ENCODE assay signal across 25 cellular contexts in genomic region chr12:102407776-102408486, GRCh38.
A peak's percentile ranks its signal among the peaks of the same experiment; 100 is the strongest.
DNase-seq lines count a peak whose midpoint lies in the region; ATAC-seq, FAIRE-seq and TF ChIP-seq lines count a peak whose summit lies in the region.
"Had no signal": no experiment of that assay in that cellular context is flagged by ENCODE, and none has a peak within 500 bp of the region (broad histone marks: within the 10 kb centered on the region; RNA-seq: fewer than 3 reads in every experiment).

No MANE protein-coding gene starts in this region.

- H3K4me3 ChIP-seq in adipocyte (ENCODE audit: low read length): no peak overlapping the region
- no peak overlapping the region for H3K4me3 ChIP-seq in MM.1S (ENCODE audit: low read length)
- H3K4me3 ChIP-seq: A549, BLaER1, hepatocyte had no signal

- no peaks in the 10 kb centered on the region for H3K9me2 ChIP-seq in MM.1S (replicated peaks; ENCODE audit: insufficient read depth, low read length)

- no peak overlapping the region for H3K4me2 ChIP-seq in MM.1S (ENCODE audit: low read depth, low read length)
- H3K4me2 ChIP-seq: A549, BLaER1, hepatocyte had no signal

- no peaks in the 10 kb centered on the region for H3K27me3 ChIP-seq in adipocyte (replicated peaks; ENCODE audit: control insufficient read depth, insufficient read depth, low read length)
- no peaks in the 10 kb centered on the region for H3K27me3 ChIP-seq in MM.1S (replicated peaks; ENCODE audit: insufficient read depth, low read length)
- H3K27me3 ChIP-seq: BLaER1, foreskin keratinocyte, hepatocyte had no signal

- H2AFZ ChIP-seq in MM.1S (ENCODE audit: low read length): no peak overlapping the region
- H2AFZ ChIP-seq: hepatocyte had no signal

- H3K4me3 Mint-ChIP-seq in stimulated activated naive CD8-positive, alpha-beta T cell treated with anti-CD3 and anti-CD28 coated beads, Interleukin-15, Interleukin-2, amounts not matched to agents 100 ng/mL and 50 ng/mL, for 24 hours: no peak overlapping the region
- no peak overlapping the region for H3K4me3 Mint-ChIP-seq in activated naive CD8-positive, alpha-beta T cell treated with anti-CD3 and anti-CD28 coated beads for 36 hours
- H3K4me3 Mint-ChIP-seq: H9, immature natural killer cell, neural crest cell had no signal

- H3F3A ChIP-seq in MM.1S (ENCODE audit: insufficient read depth, low read length): no peaks in the 10 kb centered on the region

- FAIRE-seq in RCC 7860 (lab: Jason Lieb, UNC): no peak
- FAIRE-seq: A549 had no signal

- H3K9ac ChIP-seq in adipocyte (ENCODE audit: low read length) (no peak overlapping the region), MM.1S (ENCODE audit: low read length) (no peak overlapping the region)
- H3K9ac ChIP-seq: BLaER1 had no signal

- H3K4me1 Mint-ChIP-seq in stimulated activated naive CD8-positive, alpha-beta T cell treated with anti-CD3 and anti-CD28 coated beads, Interleukin-15, Interleukin-2, amounts not matched to agents 100 ng/mL and 50 ng/mL, for 24 hours (ENCODE audit: low read depth): peaks cover 22% of the 10 kb centered on the region
- peaks cover 8% of the 10 kb centered on the region for H3K4me1 Mint-ChIP-seq in activated naive CD8-positive, alpha-beta T cell treated with anti-CD3 and anti-CD28 coated beads for 36 hours
- H3K4me1 Mint-ChIP-seq: immature natural killer cell had no signal

- no peak for DNase-seq in stimulated activated naive CD8-positive, alpha-beta T cell treated with anti-CD3 and anti-CD28 coated beads, Interleukin-15, Interleukin-2, amounts not matched to agents 100 U/mL and 50 U/mL, for 24 hours
- DNase-seq in adipocyte (ENCODE audit: low read depth): peak; percentile 13
- DNase-seq in kidney tubule cell (ENCODE audit: low spot score): peak; percentile 64
- DNase-seq in MM.1S: no peak
- DNase-seq in RCC 7860 (ENCODE audit: low spot score): no peak
- no peak for DNase-seq in activated naive CD8-positive, alpha-beta T cell treated with anti-CD3 and anti-CD28 coated beads for 36 hours
- DNase-seq: activated CD4-positive, alpha-beta T cell treated with anti-CD3 and anti-CD28 coated beads for 48 hours; activated naive CD4-positive, alpha-beta T cell treated with anti-CD3 and anti-CD28 coated beads, Interleukin-2, amount 50 U/mL, for 16 hours; aorta; Caco-2; DND-41; H9; immature natural killer cell; NCI-H1092 treated with DMSO at 0.1 percent for 48 hours; NCI-H2029; NCI-H82; T-helper 2 cell had no signal

- no peaks in the 10 kb centered on the region for H3K36me3 Mint-ChIP-seq in stimulated activated naive CD8-positive, alpha-beta T cell treated with anti-CD3 and anti-CD28 coated beads, Interleukin-15, Interleukin-2, amounts not matched to agents 100 ng/mL and 50 ng/mL, for 24 hours (ENCODE audit: low read depth)
- no peaks in the 10 kb centered on the region for H3K36me3 Mint-ChIP-seq in activated naive CD8-positive, alpha-beta T cell treated with anti-CD3 and anti-CD28 coated beads for 36 hours
- H3K36me3 Mint-ChIP-seq: immature natural killer cell had no signal

- H3K9me3 ChIP-seq in adipocyte (ENCODE audit: control insufficient read depth, low read length) (no peaks in the 10 kb centered on the region), MM.1S (replicated peaks; ENCODE audit: insufficient read depth, low read length) (no peaks in the 10 kb centered on the region)
- H3K9me3 ChIP-seq: A549, BLaER1, Caco-2 had no signal

- no peak overlapping the region for H3K27ac ChIP-seq in MM.1S (ENCODE audit: low read length)
- H3K27ac ChIP-seq: A549, BLaER1, foreskin keratinocyte, hepatocyte had no signal

- H3K9me3 Mint-ChIP-seq in stimulated activated naive CD8-positive, alpha-beta T cell treated with anti-CD3 and anti-CD28 coated beads, Interleukin-15, Interleukin-2, amounts not matched to agents 100 ng/mL and 50 ng/mL, for 24 hours: no peaks in the 10 kb centered on the region
- H3K9me3 Mint-ChIP-seq in activated naive CD8-positive, alpha-beta T cell treated with anti-CD3 and anti-CD28 coated beads for 36 hours: no peaks in the 10 kb centered on the region
- H3K9me3 Mint-ChIP-seq: H9, neural crest cell had no signal

- TF ChIP-seq CTCF in MM.1S (IDR thresholded peaks at IDR 0.05; ENCODE audit: low read length): no peak

- H3K36me3 ChIP-seq in adipocyte (ENCODE audit: control insufficient read depth, insufficient read depth, low read length, severe bottlenecking) (peaks cover 4% of the 10 kb centered on the region), MM.1S (replicated peaks; ENCODE audit: insufficient read depth, low read length) (no peaks in the 10 kb centered on the region)
- H3K36me3 ChIP-seq: BLaER1 had no signal

- peak overlapping the region; percentile 71 for H3K27ac Mint-ChIP-seq in stimulated activated naive CD8-positive, alpha-beta T cell treated with anti-CD3 and anti-CD28 coated beads, Interleukin-15, Interleukin-2, amounts not matched to agents 100 ng/mL and 50 ng/mL, for 24 hours
- no peak overlapping the region for H3K27ac Mint-ChIP-seq in activated naive CD8-positive, alpha-beta T cell treated with anti-CD3 and anti-CD28 coated beads for 36 hours
- H3K27ac Mint-ChIP-seq: H9, immature natural killer cell had no signal

- ATAC-seq in stimulated activated naive CD8-positive, alpha-beta T cell treated with anti-CD3 and anti-CD28 coated beads, Interleukin-15, Interleukin-2, amounts not matched to agents 100 U/mL and 50 U/mL, for 24 hours: no peak
- no peak for ATAC-seq in GM21447 (IDR thresholded peaks at IDR 0.05; ENCODE audit: unreplicated experiment)
- ATAC-seq: A549, foreskin keratinocyte, SK-N-SH treated with all-trans-retinoic acid at 6 μM for 48 hours had no signal

- peaks cover 22% of the 10 kb centered on the region for H3K4me1 ChIP-seq in adipocyte (ENCODE audit: control insufficient read depth, insufficient read depth, low read length)
- no peaks in the 10 kb centered on the region for H3K4me1 ChIP-seq in MM.1S (ENCODE audit: low read length)
- H3K4me1 ChIP-seq: BLaER1, Caco-2, foreskin keratinocyte had no signal

- H3K79me2 ChIP-seq in MM.1S (ENCODE audit: low read length): no peaks in the 10 kb centered on the region
- H3K79me2 ChIP-seq: hepatocyte had no signal

- peaks cover 12% of the 10 kb centered on the region for H3K27me3 Mint-ChIP-seq in stimulated activated naive CD8-positive, alpha-beta T cell treated with anti-CD3 and anti-CD28 coated beads, Interleukin-15, Interleukin-2, amounts not matched to agents 100 ng/mL and 50 ng/mL, for 24 hours
- H3K27me3 Mint-ChIP-seq in activated naive CD8-positive, alpha-beta T cell treated with anti-CD3 and anti-CD28 coated beads for 36 hours: peaks cover 39% of the 10 kb centered on the region

- no peaks in the 10 kb centered on the region for H4K20me1 ChIP-seq in MM.1S (ENCODE audit: insufficient read depth, low read length)
- H4K20me1 ChIP-seq: BLaER1 had no signal

Comparison
In these comparisons a context has a peak if more than half of its experiments do, and no peak if none do; other contexts are left out.
1. DNase-seq: peak in adipocyte (single experiment) and kidney tubule cell (single experiment); none in stimulated activated naive CD8-positive, alpha-beta T cell treated with anti-CD3 and anti-CD28 coated beads, Interleukin-15, Interleukin-2, amounts not matched to agents 100 U/mL and 50 U/mL, for 24 hours (single experiment), MM.1S (single experiment), RCC 7860 (single experiment) and activated naive CD8-positive, alpha-beta T cell treated with anti-CD3 and anti-CD28 coated beads for 36 hours (single experiment).